13 cellular contexts compared by ENCODE assay signal in the genomic region with DNA sequence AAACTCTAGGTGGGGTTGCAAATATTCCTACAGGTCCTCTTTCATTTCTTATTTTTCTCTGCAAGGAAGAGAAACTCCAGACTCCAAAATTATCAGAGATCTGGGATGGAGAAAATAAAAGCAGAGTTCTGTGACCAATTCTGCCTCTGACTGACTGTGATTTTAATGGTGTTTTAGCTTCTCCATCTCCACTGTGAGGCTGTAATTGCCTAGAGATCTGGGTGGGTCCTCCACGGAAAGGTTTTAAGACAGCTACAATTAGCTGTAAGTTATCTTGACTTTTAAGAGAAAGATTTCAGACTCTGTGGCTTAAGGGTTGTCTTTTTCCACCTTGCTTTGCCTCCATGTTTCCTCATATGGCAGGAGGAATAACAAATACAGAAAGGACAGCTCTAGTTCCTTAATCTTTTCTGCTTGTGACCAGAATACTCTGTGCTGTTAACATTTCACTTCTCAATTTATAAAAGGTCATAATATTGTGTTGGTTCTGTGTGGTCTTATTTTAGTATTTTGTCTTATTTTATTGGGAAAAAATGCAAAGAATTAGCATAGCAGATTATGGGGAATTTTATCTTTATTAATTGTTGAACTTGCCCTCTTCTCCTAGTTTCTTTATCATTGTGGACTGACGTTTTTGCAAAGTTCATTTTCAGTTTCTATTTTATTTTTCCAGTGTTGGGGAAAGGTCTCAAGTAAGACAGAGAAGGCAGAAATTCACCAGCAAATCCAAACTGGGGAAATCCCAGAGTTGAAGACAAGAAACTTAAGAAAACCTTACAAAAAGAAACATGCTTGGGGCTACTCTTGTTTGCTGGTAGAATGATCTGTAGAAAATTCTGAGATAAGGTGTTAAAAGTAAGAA.
DNase-seq lines count a peak whose midpoint lies in the region; ATAC-seq and TF ChIP-seq lines count a peak whose summit lies in the region.
"Had no signal": no experiment of that assay in that cellular context is flagged by ENCODE, and none has a peak within 500 bp of the region (broad histone marks: within the 10 kb centered on the region; RNA-seq: fewer than 3 reads in every experiment).

No MANE protein-coding gene starts in this region.

- no peaks in the 10 kb centered on the region for H3K36me3 ChIP-seq in CD8-positive, alpha-beta memory T cell (ENCODE audit: insufficient read depth, low read length)
- no peaks in the 10 kb centered on the region for H3K36me3 ChIP-seq in GM23248 (ENCODE audit: low read depth)
- H3K36me3 ChIP-seq in neural cell (ENCODE audit: insufficient read depth, low read length): no peaks in the 10 kb centered on the region
- no peaks in the 10 kb centered on the region for H3K36me3 ChIP-seq in SJCRH30
- H3K36me3 ChIP-seq: brain microvascular endothelial cell had no signal

- no peak overlapping the region for H3K27ac ChIP-seq in CD8-positive, alpha-beta memory T cell (ENCODE audit: low read depth, low read length)
- no peak overlapping the region for H3K27ac ChIP-seq in GM23248
- H3K27ac ChIP-seq in neural cell (ENCODE audit: low read length): no peak overlapping the region
- H3K27ac ChIP-seq in SJCRH30: no peak overlapping the region
- H3K27ac ChIP-seq: brain microvascular endothelial cell had no signal

- no peak for TF ChIP-seq RAD21 in neural cell (conservative IDR thresholded peaks at IDR 0.05)

- no peaks in the 10 kb centered on the region for H3K9me3 Mint-ChIP-seq in CD8-positive, alpha-beta memory T cell
- H3K9me3 Mint-ChIP-seq in activated naive CD8-positive, alpha-beta T cell treated with anti-CD3 and anti-CD28 coated beads, Interleukin-2, amount 10 ng/mL, durations not matched to agents 7 days and 5 days: peaks cover 2% of the 10 kb centered on the region

- no peak for DNase-seq in CD8-positive, alpha-beta memory T cell
- no peak for DNase-seq in GM23248
- no peak for DNase-seq in activated naive CD8-positive, alpha-beta T cell treated with anti-CD3 and anti-CD28 coated beads, Interleukin-2, amount 10 ng/mL, durations not matched to agents 7 days and 5 days
- no peak for DNase-seq in SJCRH30
- no peak for DNase-seq in NCI-H748 treated with DMSO at 0.1 percent for 48 hours (lab: John Stamatoyannopoulos, UW)
- DNase-seq in GM10248 (ENCODE audit: extremely low spot score): no peak
- DNase-seq in NCI-H1417 treated with DMSO at 0.1 percent for 48 hours (lab: John Stamatoyannopoulos, UW): no peak
- DNase-seq: activated T-cell treated with anti-CD3 and anti-CD28 coated beads for 4 hours; brain microvascular endothelial cell; HCEC 1CT; PC-3; stimulated activated CD4-positive, alpha-beta T cell treated with anti-CD3 and anti-CD28 coated beads, Interleukin-12 subunit alpha, Interleukin-12 subunit beta, amount 100 ng/mL, for 4 hours had no signal

- no peak for ATAC-seq in activated naive CD8-positive, alpha-beta T cell treated with anti-CD3 and anti-CD28 coated beads, Interleukin-2, amount 10 ng/mL, durations not matched to agents 7 days and 5 days (ENCODE audit: low read depth)
- ATAC-seq: PC-3 had no signal

- in situ Hi-C loops in GM23248 (cut with MboI): no loop called here

- peaks cover 4% of the 10 kb centered on the region; the same call in 1 of the 2 replicates for H3F3A ChIP-seq in GM23248 (ENCODE audit: insufficient read depth)
- H3F3A ChIP-seq in neural cell (ENCODE audit: insufficient read depth, low read length, poor library complexity, severe bottlenecking): no peaks in the 10 kb centered on the region

- H3K79me2 ChIP-seq in GM23248 (ENCODE audit: insufficient read depth) (no peaks in the 10 kb centered on the region), neural cell (replicated peaks; ENCODE audit: insufficient read depth, low read length) (no peaks in the 10 kb centered on the region)

- H3K4me3 Mint-ChIP-seq in CD8-positive, alpha-beta memory T cell: peak overlapping the region in 4 of 7 donors; percentile 6 to 75 (median 50)
- H3K4me3 Mint-ChIP-seq in activated naive CD8-positive, alpha-beta T cell treated with anti-CD3 and anti-CD28 coated beads, Interleukin-2, amount 10 ng/mL, durations not matched to agents 7 days and 5 days: peak overlapping the region; percentile 36

- no peaks in the 10 kb centered on the region for H3K9me3 ChIP-seq in CD8-positive, alpha-beta memory T cell (ENCODE audit: low read length)
- no peaks in the 10 kb centered on the region for H3K9me3 ChIP-seq in GM23248 (ENCODE audit: low read depth)
- H3K9me3 ChIP-seq in neural cell (ENCODE audit: low read length): no peaks in the 10 kb centered on the region
- no peaks in the 10 kb centered on the region for H3K9me3 ChIP-seq in SJCRH30 (replicated peaks)

- no peak overlapping the region for H3K4me3 ChIP-seq in CD8-positive, alpha-beta memory T cell (ENCODE audit: low read length)
- H3K4me3 ChIP-seq in GM23248 (no peak overlapping the region), neural cell (ENCODE audit: low read length) (peak overlapping the region; percentile 3), SJCRH30 (no peak overlapping the region)

- no peak for TF ChIP-seq EP300 in neural cell (conservative IDR thresholded peaks at IDR 0.05; ENCODE audit: poor library complexity, severe bottlenecking)

- H3K27me3 ChIP-seq in CD8-positive, alpha-beta memory T cell (ENCODE audit: insufficient read depth, low read length, poor library complexity, severe bottlenecking): peaks cover 4% of the 10 kb centered on the region
- no peaks in the 10 kb centered on the region for H3K27me3 ChIP-seq in GM23248 (replicated peaks; ENCODE audit: insufficient read depth)
- H3K27me3 ChIP-seq in neural cell (ENCODE audit: insufficient read depth, low read depth, low read length): peaks cover 3% of the 10 kb centered on the region
- no peaks in the 10 kb centered on the region for H3K27me3 ChIP-seq in SJCRH30
- H3K27me3 ChIP-seq: brain microvascular endothelial cell had no signal

- peaks cover 7 to 14% (median 8%) of the 10 kb centered on the region in 3 donors for H3K4me1 Mint-ChIP-seq in CD8-positive, alpha-beta memory T cell
- H3K4me1 Mint-ChIP-seq in activated naive CD8-positive, alpha-beta T cell treated with anti-CD3 and anti-CD28 coated beads, Interleukin-2, amount 10 ng/mL, durations not matched to agents 7 days and 5 days: peaks cover 10% of the 10 kb centered on the region

- peak overlapping the region; percentile 51 for H2AFZ ChIP-seq in GM23248
- H2AFZ ChIP-seq in neural cell (ENCODE audit: low read depth, low read length): no peak overlapping the region

- peaks cover 0 to 2% (median 1%) of the 10 kb centered on the region in 3 donors for H3K36me3 Mint-ChIP-seq in CD8-positive, alpha-beta memory T cell
- H3K36me3 Mint-ChIP-seq in activated naive CD8-positive, alpha-beta T cell treated with anti-CD3 and anti-CD28 coated beads, Interleukin-2, amount 10 ng/mL, durations not matched to agents 7 days and 5 days: no peaks in the 10 kb centered on the region

- H3K4me2 ChIP-seq in GM23248 (ENCODE audit: unreplicated experiment) (no peak overlapping the region), neural cell (ENCODE audit: low read length) (no peak overlapping the region)

- peaks cover 0 to under 1% of the 10 kb centered on the region in 2 donors for H3K27me3 Mint-ChIP-seq in CD8-positive, alpha-beta memory T cell
- H3K27me3 Mint-ChIP-seq in activated naive CD8-positive, alpha-beta T cell treated with anti-CD3 and anti-CD28 coated beads, Interleukin-2, amount 10 ng/mL, durations not matched to agents 7 days and 5 days: no peaks in the 10 kb centered on the region

- POLR2A ChIA-PET in CD8-positive, alpha-beta memory T cell (lab: Charles Lee): no interaction called here
- POLR2A ChIA-PET in activated naive CD8-positive, alpha-beta T cell treated with anti-CD3 and anti-CD28 coated beads, Interleukin-2, amount 10 ng/mL, durations not matched to agents 7 days and 5 days (lab: Charles Lee): no interaction called here
- POLR2A ChIA-PET in GM10248 (lab: Yijun Ruan, JAX): no interaction called here

- H3K4me1 ChIP-seq in CD8-positive, alpha-beta memory T cell (ENCODE audit: insufficient read depth, low read length): no peaks in the 10 kb centered on the region
- H3K4me1 ChIP-seq in GM23248 (ENCODE audit: insufficient read depth) (0 out of 2 replicates have a peak, but pooled peaks cover 5% of the 10 kb centered on the region), SJCRH30 (no peaks in the 10 kb centered on the region)

- TF ChIP-seq CTCF in neural cell (IDR thresholded peaks at IDR 0.05; ENCODE audit: poor library complexity, severe bottlenecking): no peak
- no peak for TF ChIP-seq CTCF in GM10248 (IDR thresholded peaks at IDR 0.05; ENCODE audit: control extremely low read depth, extremely low read depth, low read depth, missing control alignments)

- CTCF ChIA-PET in CD8-positive, alpha-beta memory T cell (lab: Charles Lee): interaction anchor here (1.3 kb wide), 1 partner anchor 110 kb away, joined by 3 read pairs; no protein-coding TSS in a partner anchor
- CTCF ChIA-PET in GM10248 (lab: Yijun Ruan, JAX): no interaction called here

- peak overlapping the region in 4 of 8 donors; percentile 5 to 41 (median 32) for H3K27ac Mint-ChIP-seq in CD8-positive, alpha-beta memory T cell
- H3K27ac Mint-ChIP-seq in activated naive CD8-positive, alpha-beta T cell treated with anti-CD3 and anti-CD28 coated beads, Interleukin-2, amount 10 ng/mL, durations not matched to agents 7 days and 5 days: no peak overlapping the region

- no peaks in the 10 kb centered on the region for H4K20me1 ChIP-seq in GM23248 (ENCODE audit: insufficient read depth)
- no peaks in the 10 kb centered on the region for H4K20me1 ChIP-seq in neural cell (ENCODE audit: insufficient read depth)

- H3K9ac ChIP-seq in GM23248: no peak overlapping the region
- no peak overlapping the region for H3K9ac ChIP-seq in neural cell (ENCODE audit: low read length)

- H3K9me2 ChIP-seq in GM23248 (ENCODE audit: insufficient read depth) (no peaks in the 10 kb centered on the region), neural cell (ENCODE audit: insufficient read depth, low read length) (no peaks in the 10 kb centered on the region)

- 7 to 24% methylated on average over 2 of the region's 2 CpGs for WGBS in GM23248 (ENCODE audit: low coverage in 1 of 2, low lambda C conversion rate in 2 of 2, missing lambda C conversion rate in 2 of 2), 2 experiments
